1 cellular context compared by ENCODE assay signal in genomic region chr5:127506616-127507015, GRCh38.
A peak's percentile ranks its signal among the peaks of the same experiment; 100 is the strongest.
TF ChIP-seq lines count a peak whose summit lies in the region.

No MANE protein-coding gene starts in this region.

TF ChIP-seq in WTC11, 78 proteins besides CTCF, POLR2A, EP300 and RAD21:
- TF ChIP-seq USF1 (CRISPR knock-in tag; IDR thresholded peaks at IDR 0.05) (peak; percentile 76; the same call in 1 of the 2 replicates), ATF1 (CRISPR knock-in tag; IDR thresholded peaks at IDR 0.05) (no peak), USF2 (CRISPR knock-in tag; IDR thresholded peaks at IDR 0.05) (peak; percentile 78), FOXP1 (CRISPR knock-in tag; IDR thresholded peaks at IDR 0.05; ENCODE audit: borderline replicate concordance) (no peak), ESRRA (CRISPR knock-in tag; IDR thresholded peaks at IDR 0.05; ENCODE audit: borderline replicate concordance) (no peak)
- TF ChIP-seq, protein P1, sequence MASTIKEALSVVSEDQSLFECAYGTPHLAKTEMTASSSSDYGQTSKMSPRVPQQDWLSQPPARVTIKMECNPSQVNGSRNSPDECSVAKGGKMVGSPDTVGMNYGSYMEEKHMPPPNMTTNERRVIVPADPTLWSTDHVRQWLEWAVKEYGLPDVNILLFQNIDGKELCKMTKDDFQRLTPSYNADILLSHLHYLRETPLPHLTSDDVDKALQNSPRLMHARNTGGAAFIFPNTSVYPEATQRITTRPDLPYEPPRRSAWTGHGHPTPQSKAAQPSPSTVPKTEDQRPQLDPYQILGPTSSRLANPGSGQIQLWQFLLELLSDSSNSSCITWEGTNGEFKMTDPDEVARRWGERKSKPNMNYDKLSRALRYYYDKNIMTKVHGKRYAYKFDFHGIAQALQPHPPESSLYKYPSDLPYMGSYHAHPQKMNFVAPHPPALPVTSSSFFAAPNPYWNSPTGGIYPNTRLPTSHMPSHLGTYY (CRISPR knock-in tag; IDR thresholded peaks at IDR 0.05): no peak
